In the genomic region with DNA sequence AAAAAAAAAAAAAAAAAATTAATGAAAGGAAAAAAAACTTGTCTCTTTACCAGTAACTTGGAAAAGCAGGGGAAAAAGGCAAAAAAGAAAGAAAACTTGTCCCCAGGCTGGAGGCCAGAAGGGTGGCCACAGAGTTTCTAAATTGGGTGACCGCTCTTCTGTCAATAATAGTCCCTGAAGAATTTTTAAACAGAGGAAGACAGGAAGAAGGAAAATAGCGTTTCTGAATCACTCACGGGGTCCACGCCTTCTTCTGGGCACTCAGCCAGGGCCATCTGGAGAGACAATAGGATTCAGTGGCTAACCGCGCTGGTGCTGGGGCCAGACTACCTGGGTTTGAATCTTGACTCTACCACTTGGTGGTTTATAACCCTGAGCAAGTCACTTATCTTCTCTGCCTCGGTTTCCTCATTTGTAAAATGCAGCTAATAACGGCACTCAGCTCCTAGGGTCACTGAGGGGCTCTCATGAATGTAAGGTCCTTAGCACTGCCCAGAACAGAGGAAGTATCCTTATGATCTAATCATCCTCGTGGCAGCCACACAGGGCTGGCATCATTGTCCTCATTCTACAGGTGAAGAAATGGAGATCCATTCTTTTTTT, we compare ENCODE assay signal across 8 cellular contexts. TPM values are rescaled to one million over a fixed set of nuclear protein-coding genes. Genes with fewer than 3 reads are reported as not detected.
DNase-seq lines count a peak whose midpoint lies in the region; ATAC-seq and TF ChIP-seq lines count a peak whose summit lies in the region.

No MANE protein-coding gene starts in this region.

- ATAC-seq in GM21786 (IDR thresholded peaks at IDR 0.05; ENCODE audit: unreplicated experiment) (no peak), HG03469 (IDR thresholded peaks at IDR 0.05; ENCODE audit: unreplicated experiment) (no peak)

- no peak for TF ChIP-seq CTCF in osteoblast (IDR thresholded peaks at IDR 0.05; ENCODE audit: extremely low read depth, low read depth, low read length)

- peak; percentile 90 for DNase-seq in DMS53 treated with DMSO at 0.1 percent for 48 hours (lab: John Stamatoyannopoulos, UW; ENCODE audit: unreplicated experiment)
- peak; percentile 92 for DNase-seq in MG63
- peak; percentile 78 for DNase-seq in RKO (ENCODE audit: low spot score)
- peak; percentile 45 for DNase-seq in epidermal melanocyte (ENCODE audit: insufficient read length, low spot score)
- peak; percentile 94 for DNase-seq in osteoblast (ENCODE audit: insufficient read length, low spot score, missing footprints)
- DNase-seq in stimulated activated naive CD4-positive, alpha-beta T cell (lab: John Stamatoyannopoulos, UW): no peak

- no peaks in the 10 kb centered on the region for H3K36me3 ChIP-seq in MG63
- H3K36me3 ChIP-seq in osteoblast (ENCODE audit: insufficient read depth, low read length): no peaks in the 10 kb centered on the region

- H3K4me1 ChIP-seq in osteoblast (ENCODE audit: insufficient read depth, low read length): peaks cover 18% of the 10 kb centered on the region

- H3K4me3 ChIP-seq in MG63: no peak overlapping the region
- no peak overlapping the region for H3K4me3 ChIP-seq in osteoblast (ENCODE audit: insufficient read depth, low read length)

- H3K79me2 ChIP-seq in osteoblast (ENCODE audit: insufficient read depth, low read length): no peaks in the 10 kb centered on the region

- no peaks in the 10 kb centered on the region for H4K20me1 ChIP-seq in osteoblast (ENCODE audit: insufficient read depth, low read length)

- no peak overlapping the region for H2AFZ ChIP-seq in osteoblast (ENCODE audit: low read length)

- H3K27me3 ChIP-seq in MG63 (no peaks in the 10 kb centered on the region), osteoblast (ENCODE audit: insufficient read depth, low read length) (no peaks in the 10 kb centered on the region)

- H3K27ac ChIP-seq in osteoblast (ENCODE audit: low read depth, low read length): no peak overlapping the region

- peak overlapping the region; percentile 6 for H3K4me2 ChIP-seq in osteoblast (ENCODE audit: insufficient read depth, low read length)

- H3K9me3 ChIP-seq in MG63 (peaks cover 10% of the 10 kb centered on the region), osteoblast (ENCODE audit: low read depth, low read length) (peaks cover 4% of the 10 kb centered on the region)

RNA-seq across cellular contexts. Expression of a gene that starts 7.0 kb away (rescaled TPM):
- total RNA-seq in MG63 (2014; rRNA removed; shearing (Covaris generic); ENCODE audit: low replicate concordance): 0.59 TPM in 1 of 2 replicates, not detected in the other
- total RNA-seq in osteoblast: not detected in 2 replicates

RNA-seq across cellular contexts. Expression of a gene that starts 23.9 kb away (rescaled TPM):
- total RNA-seq in MG63 (2014; rRNA removed; shearing (Covaris generic); ENCODE audit: low replicate concordance): 7.6 and 13.0 TPM in 2 replicates
- total RNA-seq in osteoblast: 48.5 and 50.1 TPM in 2 replicates

RNA-seq across cellular contexts. Expression of a gene that starts 40.9 kb away (rescaled TPM):
- total RNA-seq in MG63 (2014; rRNA removed; shearing (Covaris generic); ENCODE audit: low replicate concordance): 0.54 and 1.2 TPM in 2 replicates
- total RNA-seq in osteoblast: 4.0 and 4.1 TPM in 2 replicates

Comparison
In these comparisons a context has a peak if more than half of its experiments do, and no peak if none do; other contexts are left out.
1. DNase-seq: peak in DMS53 treated with DMSO at 0.1 percent for 48 hours (single experiment), MG63 (single experiment), RKO (single experiment), epidermal melanocyte (single experiment) and osteoblast (single experiment); none in stimulated activated naive CD4-positive, alpha-beta T cell (0 of 6).